ENCODE assay signal across 1 cellular context in genomic region chr4:24103434-24104168, GRCh38.
TF ChIP-seq lines count a peak whose summit lies in the region.

No MANE protein-coding gene starts in this region.

TF ChIP-seq in SK-N-SH, 30 proteins besides CTCF, POLR2A, EP300 and RAD21 (continued from another document):
- TF ChIP-seq REST (IDR thresholded peaks at IDR 0.05; ENCODE audit: low read depth, low read length) (no peak), USF2 (IDR thresholded peaks at IDR 0.05; ENCODE audit: borderline replicate concordance, low read depth, low read length) (no peak), NRF1 (IDR thresholded peaks at IDR 0.05; ENCODE audit: low read depth, low read length) (no peak), JUND (IDR thresholded peaks at IDR 0.05) (no peak), YY1 (IDR thresholded peaks at IDR 0.05; ENCODE audit: low read depth) (no peak), FOXJ3 (CRISPR knock-in tag; IDR thresholded peaks at IDR 0.05) (no peak)
